ENCODE assay signal across 8 cellular contexts in the genomic region with DNA sequence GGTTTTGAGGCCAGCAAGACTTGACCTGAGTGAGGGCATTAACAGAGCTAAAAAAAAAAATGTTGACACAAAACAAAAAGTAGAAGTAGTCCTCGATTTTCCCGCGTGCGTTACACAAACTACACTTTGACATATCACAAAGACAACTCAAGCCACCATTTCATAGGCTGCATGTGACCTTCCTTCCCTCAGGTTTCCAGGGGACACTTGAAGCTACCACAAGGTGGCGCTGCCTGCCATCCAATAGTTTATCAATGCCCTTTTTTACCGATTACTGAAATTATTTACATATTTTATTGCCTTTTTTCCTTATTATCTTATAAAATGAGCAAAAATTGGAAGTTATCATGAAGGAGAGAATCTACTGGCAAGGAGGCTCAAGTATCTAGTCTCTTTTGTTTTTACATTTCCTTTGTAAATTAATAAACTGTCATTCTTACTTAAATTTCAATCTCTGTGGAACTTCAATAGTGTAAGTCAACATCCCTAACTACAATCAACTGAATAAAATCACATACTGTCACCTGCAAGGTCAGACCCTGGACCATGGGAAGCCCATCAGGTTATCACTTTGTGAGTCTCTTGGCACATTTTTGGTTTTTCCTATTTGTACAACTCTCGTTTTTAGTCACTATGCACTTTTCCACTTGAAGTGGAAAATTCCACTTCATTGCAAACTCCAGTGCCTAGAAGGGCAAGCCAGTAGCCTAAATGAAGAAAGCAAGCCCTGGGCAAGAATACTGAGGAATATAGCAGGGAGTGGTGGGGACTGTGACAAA.
DNase-seq lines count a peak whose midpoint lies in the region; ATAC-seq and TF ChIP-seq lines count a peak whose summit lies in the region.

No MANE protein-coding gene starts in this region.

- H3K79me2 ChIP-seq in Loucy (ENCODE audit: insufficient read depth, low read length): no peaks in the 10 kb centered on the region

- H3K4me2 ChIP-seq in Loucy (ENCODE audit: low read depth, low read length, poor library complexity, severe bottlenecking): peak overlapping the region; percentile 53

- H3K27ac ChIP-seq in SJCRH30 (no peak overlapping the region), upper lobe of right lung (no peak overlapping the region)

- H3K4me3 ChIP-seq in Loucy (ENCODE audit: low read length, poor library complexity, severe bottlenecking) (peak overlapping the region; percentile 56), SJCRH30 (no peak overlapping the region), upper lobe of right lung (no peak overlapping the region)

- no peaks in the 10 kb centered on the region for H3K9me2 ChIP-seq in Loucy (replicated peaks; ENCODE audit: low read depth, low read length)

- H4K20me1 ChIP-seq in Loucy (ENCODE audit: insufficient read depth, low read length, poor library complexity, severe bottlenecking): no peaks in the 10 kb centered on the region

- peak overlapping the region; percentile 99 for H2AFZ ChIP-seq in Loucy (ENCODE audit: low read length)

- TF ChIP-seq CTCF in Loucy (conservative IDR thresholded peaks at IDR 0.05; ENCODE audit: low read length): peak; percentile 98
- peak; percentile 95 for TF ChIP-seq CTCF in upper lobe of right lung (IDR thresholded peaks at IDR 0.05)

- no peaks in the 10 kb centered on the region for H3F3A ChIP-seq in Loucy (ENCODE audit: low read depth)

- H3K36me3 ChIP-seq in Loucy (ENCODE audit: insufficient read depth, low read length) (no peaks in the 10 kb centered on the region), SJCRH30 (no peaks in the 10 kb centered on the region), upper lobe of right lung (no peaks in the 10 kb centered on the region)

- peak; percentile 54 for DNase-seq in AG08396 (ENCODE audit: low spot score)
- DNase-seq in SJCRH30: peak; percentile 41 to 78
- peak; percentile 55 for DNase-seq in activated effector memory CD4-positive, alpha-beta T cell treated with Interleukin-2 at 50 U/mL for 16 hours
- DNase-seq in foreskin melanocyte: peak; percentile 42
- peak; percentile 79 for DNase-seq in pons (ENCODE audit: low spot score)
- DNase-seq in upper lobe of right lung: peak; percentile 72

- H3K27me3 ChIP-seq in Loucy (ENCODE audit: insufficient read depth, low read length, poor library complexity, severe bottlenecking) (no peaks in the 10 kb centered on the region), SJCRH30 (0 out of 2 replicates have a peak, but pooled peaks cover 3% of the 10 kb centered on the region), upper lobe of right lung (no peaks in the 10 kb centered on the region)

- peaks cover 9% of the 10 kb centered on the region for H3K4me1 ChIP-seq in Loucy (ENCODE audit: insufficient read depth, low read length, poor library complexity, severe bottlenecking)
- H3K4me1 ChIP-seq in SJCRH30: no peaks in the 10 kb centered on the region
- peaks cover 10% of the 10 kb centered on the region for H3K4me1 ChIP-seq in upper lobe of right lung

- no peaks in the 10 kb centered on the region for H3K9me3 ChIP-seq in Loucy (ENCODE audit: insufficient read depth, low read depth, low read length)
- H3K9me3 ChIP-seq in SJCRH30 (replicated peaks): no peaks in the 10 kb centered on the region
- H3K9me3 ChIP-seq in upper lobe of right lung: no peaks in the 10 kb centered on the region

- ATAC-seq in GM19035 (IDR thresholded peaks at IDR 0.05; ENCODE audit: unreplicated experiment) (peak; percentile 44), upper lobe of right lung (peak; percentile 77)

- intact Hi-C loops in upper lobe of right lung (cut with DNase I): loop anchor here (5.0 kb wide), 1 partner anchor 98 kb away; no protein-coding TSS in a partner anchor

- H3K9ac ChIP-seq in Loucy (ENCODE audit: low read depth, low read length, poor library complexity, severe bottlenecking): peak overlapping the region; percentile 49
